8 cellular contexts compared by ENCODE assay signal in genomic region chr20:33291830-33292355, GRCh38. TPM values are rescaled to one million over a fixed set of nuclear protein-coding genes. Genes with fewer than 3 reads are reported as not detected.
DNase-seq lines count a peak whose midpoint lies in the region; ATAC-seq and TF ChIP-seq lines count a peak whose summit lies in the region.

No MANE protein-coding gene starts in this region.

- ATAC-seq in esophagus mucosa, result peak; percentile 52
- ATAC-seq in HG02623 (IDR thresholded peaks at IDR 0.05; ENCODE audit: unreplicated experiment), result no peak

- no peak overlapping the region for H3K4me3 ChIP-seq in cardiac muscle cell

- H3K27ac Mint-ChIP-seq in osteocyte (ENCODE audit: unreplicated experiment), result no peak overlapping the region
- peak overlapping the region; percentile 20 for H3K27ac Mint-ChIP-seq in type B pancreatic cell

- H3K27ac ChIP-seq in cardiac muscle cell, result no peak overlapping the region

- H3K36me3 Mint-ChIP-seq in osteocyte (ENCODE audit: unreplicated experiment) (no peaks in the 10 kb centered on the region), type B pancreatic cell (no peaks in the 10 kb centered on the region)

- TF ChIP-seq CTCF in cardiac muscle cell (IDR thresholded peaks at IDR 0.05; ENCODE audit: low read depth, low read length), result peak; percentile 99
- TF ChIP-seq CTCF in osteocyte (IDR thresholded peaks at IDR 0.05), result peak; percentile 77
- peak; percentile 97 for TF ChIP-seq CTCF in type B pancreatic cell (conservative IDR thresholded peaks at IDR 0.05)

- H3K27me3 ChIP-seq in cardiac muscle cell, result peaks cover 20% of the 10 kb centered on the region

- H3K4me3 Mint-ChIP-seq in osteocyte (ENCODE audit: unreplicated experiment), result no peak overlapping the region
- no peak overlapping the region for H3K4me3 Mint-ChIP-seq in type B pancreatic cell

- H3K9me3 ChIP-seq in cardiac muscle cell (ENCODE audit: low read depth), result no peaks in the 10 kb centered on the region

- DNase-seq in cardiac muscle cell (ENCODE audit: low read depth in 1 of 2, low spot score in 1 of 2) (peak; percentile 33 to 61), cardiac septum (ENCODE audit: low spot score) (no peak), NCI-H748 (lab: John Stamatoyannopoulos, UW; ENCODE audit: unreplicated experiment) (peak; percentile 57), activated T-cell treated with anti-CD3 and anti-CD28 coated beads for 1 hour (ENCODE audit: low read depth) (peak; percentile 59), osteocyte (ENCODE audit: extremely low spot score, unreplicated experiment) (no peak), type B pancreatic cell (ENCODE audit: extremely low spot score, unreplicated experiment) (no peak)

- peaks cover 41% of the 10 kb centered on the region for H3K27me3 Mint-ChIP-seq in osteocyte (ENCODE audit: unreplicated experiment)
- peaks cover 54% of the 10 kb centered on the region for H3K27me3 Mint-ChIP-seq in type B pancreatic cell

- no peaks in the 10 kb centered on the region for H3K9me3 Mint-ChIP-seq in osteocyte (ENCODE audit: unreplicated experiment)
- no peaks in the 10 kb centered on the region for H3K9me3 Mint-ChIP-seq in type B pancreatic cell

- intact Hi-C loops in cardiac septum (cut with DNase I), result no loop called here

- H3K4me1 Mint-ChIP-seq in osteocyte (ENCODE audit: unreplicated experiment) (no peaks in the 10 kb centered on the region), type B pancreatic cell (ENCODE audit: unreplicated experiment) (no peaks in the 10 kb centered on the region)

- H3K36me3 ChIP-seq in cardiac muscle cell, result no peaks in the 10 kb centered on the region

- H3K4me1 ChIP-seq in cardiac muscle cell (ENCODE audit: low read depth), result no peaks in the 10 kb centered on the region

RNA-seq across cellular contexts. Expression of gene BPIFB1, which starts 8.9 kb away (rescaled TPM):
- total RNA-seq in cardiac muscle cell (not detected in 2 replicates), cardiac septum (not detected), esophagus mucosa (8.3 TPM), osteocyte (not detected in 2 replicates), type B pancreatic cell (ENCODE audit: low replicate concordance) (1.8 and 10.9 TPM in 2 replicates)
- not detected in 2 replicates for polyA plus RNA-seq in cardiac muscle cell

RNA-seq across cellular contexts. Expression of gene BPIFA1, which starts 56.1 kb away (rescaled TPM):
- not detected in 2 replicates for total RNA-seq in cardiac muscle cell
- not detected in 2 replicates for polyA plus RNA-seq in cardiac muscle cell
- total RNA-seq in cardiac septum, result not detected
- total RNA-seq in esophagus mucosa, result not detected
- not detected in 2 replicates for total RNA-seq in osteocyte
- total RNA-seq in type B pancreatic cell (ENCODE audit: low replicate concordance), result 0.69 and 0.97 TPM in 2 replicates

Comparison
In these comparisons a context has a peak if more than half of its experiments do, and no peak if none do; other contexts are left out.
1. DNase-seq: peak in cardiac muscle cell (2 of 2), NCI-H748 (single experiment) and activated T-cell treated with anti-CD3 and anti-CD28 coated beads for 1 hour (single experiment); none in cardiac septum (single experiment), osteocyte (single experiment) and type B pancreatic cell (single experiment).
2. Peak in every context shown above with its lines, with median percentiles within 50 percentile points of each other: CTCF ChIP-seq.